In genomic region chr16:85363881-85364280, GRCh38 we compare ENCODE assay signal across 24 cellular contexts.
DNase-seq lines count a peak whose midpoint lies in the region; ATAC-seq and TF ChIP-seq lines count a peak whose summit lies in the region.
"Had no signal": no experiment of that assay in that cellular context is flagged by ENCODE, and none has a peak within 500 bp of the region (broad histone marks: within the 10 kb centered on the region; RNA-seq: fewer than 3 reads in every experiment).

No MANE protein-coding gene starts in this region.

- no peaks in the 10 kb centered on the region for H3K27me3 ChIP-seq in Caco-2 (replicated peaks; ENCODE audit: control insufficient read depth, insufficient read depth, low read length)
- H3K27me3 ChIP-seq: breast epithelium, heart right ventricle, vagina had no signal

- peaks cover 8% of the 10 kb centered on the region for H3K4me1 Mint-ChIP-seq in Caco-2 (ENCODE audit: low read depth, unreplicated experiment)
- H3K4me1 Mint-ChIP-seq: activated CD4-positive, alpha-beta T cell treated with anti-CD3 and anti-CD28 coated beads, Interleukin-2, amount 10 ng/mL, durations not matched to agents 24 days and 14 days had no signal

- H3K27ac Mint-ChIP-seq in Caco-2 (ENCODE audit: unreplicated experiment) = peak overlapping the region; percentile 15
- H3K27ac Mint-ChIP-seq: activated CD4-positive, alpha-beta T cell treated with anti-CD3 and anti-CD28 coated beads, Interleukin-2, amount 10 ng/mL, durations not matched to agents 24 days and 14 days; H9; naive thymus-derived CD4-positive, alpha-beta T cell; stimulated activated naive B cell treated with anti-CD40 and anti-IgM and Interleukin-4, amounts not matched to agents 10 μg/mL and 1 μg/mL and 100 μg/mL, for 72 hours had no signal

- no peak overlapping the region for H3K4me3 Mint-ChIP-seq in Caco-2 (ENCODE audit: unreplicated experiment)
- H3K4me3 Mint-ChIP-seq: activated CD4-positive, alpha-beta T cell treated with anti-CD3 and anti-CD28 coated beads, Interleukin-2, amount 10 ng/mL, durations not matched to agents 24 days and 14 days; H9; naive thymus-derived CD4-positive, alpha-beta T cell; stimulated activated naive B cell treated with anti-CD40 and anti-IgM and Interleukin-4, amounts not matched to agents 10 μg/mL and 1 μg/mL and 100 μg/mL, for 72 hours had no signal

- POLR2A ChIA-PET in Caco-2 (lab: Charles Lee) = no interaction called here

- ATAC-seq in HG02981 (IDR thresholded peaks at IDR 0.05; ENCODE audit: unreplicated experiment) (no peak), GM21786 (IDR thresholded peaks at IDR 0.05; ENCODE audit: unreplicated experiment) (no peak), GM19452 (IDR thresholded peaks at IDR 0.05; ENCODE audit: unreplicated experiment) (no peak)
- ATAC-seq: heart right ventricle; naive thymus-derived CD4-positive, alpha-beta T cell; stimulated activated naive B cell treated with anti-CD40 and anti-IgM and Interleukin-4, amounts not matched to agents 10 μg/mL and 1 μg/mL and 100 μg/mL, for 72 hours had no signal

- no peak overlapping the region for H3K4me3 ChIP-seq in Caco-2 (ENCODE audit: low read depth, low read length)
- H3K4me3 ChIP-seq: breast epithelium, dorsolateral prefrontal cortex, heart right ventricle, prostate gland, SK-N-MC, vagina had no signal

- BruUV-seq in Caco-2 (replicated peaks; lab: Mats Ljungman, UMichigan) = no TSS peak

- H3K9me3 ChIP-seq in Caco-2 = peaks cover 3% of the 10 kb centered on the region; the same call in 1 of the 2 replicates
- H3K9me3 ChIP-seq: breast epithelium, prostate gland, vagina had no signal

- no peaks in the 10 kb centered on the region for H3K9me3 Mint-ChIP-seq in Caco-2 (ENCODE audit: unreplicated experiment)
- H3K9me3 Mint-ChIP-seq: activated CD4-positive, alpha-beta T cell treated with anti-CD3 and anti-CD28 coated beads, Interleukin-2, amount 10 ng/mL, durations not matched to agents 24 days and 14 days; stimulated activated naive B cell treated with anti-CD40 and anti-IgM and Interleukin-4, amounts not matched to agents 10 μg/mL and 1 μg/mL and 100 μg/mL, for 72 hours had no signal

- TF ChIP-seq CTCF in Caco-2 (IDR thresholded peaks at IDR 0.05; ENCODE audit: insufficient read depth in 1 of 2, low read depth in 1 of 2, low read length in 1 of 2, severe bottlenecking in 1 of 2, unreplicated experiment in 1 of 2) = no peak

- H3K36me3 Mint-ChIP-seq in Caco-2 (ENCODE audit: insufficient read depth, unreplicated experiment) = no peaks in the 10 kb centered on the region
- H3K36me3 Mint-ChIP-seq: naive thymus-derived CD4-positive, alpha-beta T cell; stimulated activated naive B cell treated with anti-CD40 and anti-IgM and Interleukin-4, amounts not matched to agents 10 μg/mL and 1 μg/mL and 100 μg/mL, for 72 hours had no signal

- H3K27me3 Mint-ChIP-seq in Caco-2 (ENCODE audit: insufficient read depth, unreplicated experiment) = no peaks in the 10 kb centered on the region
- H3K27me3 Mint-ChIP-seq: naive thymus-derived CD4-positive, alpha-beta T cell had no signal

- DNase-seq in Caco-2 = no peak
- peak; percentile 91 for DNase-seq in amniotic stem cell (lab: John Stamatoyannopoulos, UW)
- peak; percentile 98 for DNase-seq in fibroblast of peridontal ligament (ENCODE audit: extremely low read depth)
- peak; percentile 96 for DNase-seq in smooth muscle cell of the brain vasculature (ENCODE audit: low read depth, low spot score)
- no peak for DNase-seq in activated CD8-positive, alpha-beta memory T cell treated with anti-CD3 and anti-CD28 coated beads, Interleukin-2, amount 50 U/mL, for 4 hours
- DNase-seq: activated CD4-positive, alpha-beta T cell treated with anti-CD3 and anti-CD28 coated beads, Interleukin-2, amount 10 ng/mL, durations not matched to agents 24 days and 14 days; activated naive CD4-positive, alpha-beta T cell; H9; heart right ventricle; islet precursor cell; Kasumi-1; naive thymus-derived CD4-positive, alpha-beta T cell; NCI-H1105 treated with DMSO at 0.1 percent for 48 hours; NCI-H748 treated with DMSO at 0.1 percent for 48 hours; stimulated activated CD4-positive, alpha-beta T cell treated with anti-CD3 and anti-CD28 coated beads, Interleukin-12 subunit alpha, Interleukin-12 subunit beta, amount 100 ng/mL, for 4 hours; stimulated activated naive B cell treated with anti-CD40 and anti-IgM and Interleukin-4, amounts not matched to agents 10 μg/mL and 1 μg/mL and 100 μg/mL, for 72 hours had no signal

- peaks cover 32% of the 10 kb centered on the region for H3K4me1 ChIP-seq in Caco-2
- H3K4me1 ChIP-seq: breast epithelium had no signal

- CTCF ChIA-PET in Caco-2 (lab: Charles Lee) = interaction anchor here (0.6 kb wide), 1 partner anchor 40 kb away, joined by 5 read pairs; no protein-coding TSS in a partner anchor

- intact Hi-C loops in Caco-2 (cut with micrococcal nuclease; ENCODE audit: unreplicated experiment) = no loop called here

- no peaks in the 10 kb centered on the region for H3K36me3 ChIP-seq in Caco-2 (ENCODE audit: control insufficient read depth, insufficient read depth, low read length)
- H3K36me3 ChIP-seq: breast epithelium, heart right ventricle, prostate gland, vagina had no signal

Comparison
In these comparisons a context has a peak if more than half of its experiments do, and no peak if none do; other contexts are left out.
1. DNase-seq: peak in amniotic stem cell (single experiment), fibroblast of peridontal ligament (single experiment) and smooth muscle cell of the brain vasculature (single experiment); none in Caco-2 (0 of 2) and activated CD8-positive, alpha-beta memory T cell treated with anti-CD3 and anti-CD28 coated beads, Interleukin-2, amount 50 U/mL, for 4 hours (single experiment).